ENCODE assay signal across 1 cellular context in the genomic region with DNA sequence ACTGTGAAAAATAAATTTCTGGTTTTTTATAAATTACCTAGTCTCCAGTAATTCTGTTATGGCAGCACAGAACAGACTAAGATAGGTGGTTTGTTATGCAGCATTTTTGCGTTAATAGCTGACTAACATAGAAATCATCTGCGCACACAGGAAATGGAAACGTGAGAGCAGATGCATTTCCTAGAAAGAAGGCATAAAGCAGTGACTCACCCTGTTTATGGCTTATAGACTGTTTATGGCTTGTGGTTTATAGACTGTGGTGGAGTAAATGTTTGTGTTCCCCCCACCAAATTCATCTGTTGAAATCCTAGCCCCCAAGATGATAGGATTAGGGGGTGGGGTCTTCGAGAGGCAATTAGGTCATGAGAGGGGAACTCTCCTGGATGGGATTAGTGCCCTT.
TF ChIP-seq lines count a peak whose summit lies in the region.

No MANE protein-coding gene starts in this region.

TF ChIP-seq in HEK293, 187 proteins besides CTCF, POLR2A, EP300 and RAD21 (continued from another document and continues in another):
- 0 out of 2 replicates have a peak, but pooled peaks have one; percentile 26 for TF ChIP-seq TSHZ1 (tag by site-specific recombination; IDR thresholded peaks at IDR 0.05; ENCODE audit: borderline replicate concordance)
- no peak for TF ChIP-seq ZNF354C (tag by site-specific recombination; IDR thresholded peaks at IDR 0.05; ENCODE audit: borderline replicate concordance, low read depth)
- peak; percentile 76 for TF ChIP-seq SP7 (tag by site-specific recombination; IDR thresholded peaks at IDR 0.05)
- TF ChIP-seq ZNF791 (tag by site-specific recombination; IDR thresholded peaks at IDR 0.05) = no peak
- peak; percentile 37; the same call in 1 of the 2 replicates for TF ChIP-seq ZNF24 (tag by site-specific recombination; IDR thresholded peaks at IDR 0.05)
- peak; percentile 49; the same call in 1 of the 2 replicates for TF ChIP-seq ZNF660 (tag by site-specific recombination; IDR thresholded peaks at IDR 0.05)
- no peak for TF ChIP-seq ZFHX2 (tag by site-specific recombination; conservative IDR thresholded peaks at IDR 0.05)
- TF ChIP-seq ZNF621 (tag by site-specific recombination; IDR thresholded peaks at IDR 0.05) = no peak
- TF ChIP-seq ZNF837 (tag by site-specific recombination; IDR thresholded peaks at IDR 0.05) = no peak
- no peak for TF ChIP-seq ZBTB26 (tag by site-specific recombination; optimal IDR thresholded peaks at IDR 0.05)
- peak; percentile 99 for TF ChIP-seq ZNF398 (tag by site-specific recombination; IDR thresholded peaks at IDR 0.05)
- peak; percentile 21; the same call in 1 of the 2 replicates for TF ChIP-seq OSR2 (tag by site-specific recombination; IDR thresholded peaks at IDR 0.05)
- no peak for TF ChIP-seq ZNF214 (tag by site-specific recombination; IDR thresholded peaks at IDR 0.05; ENCODE audit: borderline replicate concordance)
- peak; percentile 59 for TF ChIP-seq PATZ1 (tag by site-specific recombination; IDR thresholded peaks at IDR 0.05)
- no peak for TF ChIP-seq ZNF274 (IDR thresholded peaks at IDR 0.05; ENCODE audit: low read length)
- TF ChIP-seq ZNF274 (tag by site-specific recombination; IDR thresholded peaks at IDR 0.05; ENCODE audit: borderline replicate concordance) = no peak
- TF ChIP-seq ZNF37A (tag by site-specific recombination; IDR thresholded peaks at IDR 0.05) = peak; percentile 24; the same call in 1 of the 2 replicates
- TF ChIP-seq INSM2 (tag by site-specific recombination; IDR thresholded peaks at IDR 0.05) = peak; percentile 67; the same call in 1 of the 2 replicates
- TF ChIP-seq, protein P1, sequence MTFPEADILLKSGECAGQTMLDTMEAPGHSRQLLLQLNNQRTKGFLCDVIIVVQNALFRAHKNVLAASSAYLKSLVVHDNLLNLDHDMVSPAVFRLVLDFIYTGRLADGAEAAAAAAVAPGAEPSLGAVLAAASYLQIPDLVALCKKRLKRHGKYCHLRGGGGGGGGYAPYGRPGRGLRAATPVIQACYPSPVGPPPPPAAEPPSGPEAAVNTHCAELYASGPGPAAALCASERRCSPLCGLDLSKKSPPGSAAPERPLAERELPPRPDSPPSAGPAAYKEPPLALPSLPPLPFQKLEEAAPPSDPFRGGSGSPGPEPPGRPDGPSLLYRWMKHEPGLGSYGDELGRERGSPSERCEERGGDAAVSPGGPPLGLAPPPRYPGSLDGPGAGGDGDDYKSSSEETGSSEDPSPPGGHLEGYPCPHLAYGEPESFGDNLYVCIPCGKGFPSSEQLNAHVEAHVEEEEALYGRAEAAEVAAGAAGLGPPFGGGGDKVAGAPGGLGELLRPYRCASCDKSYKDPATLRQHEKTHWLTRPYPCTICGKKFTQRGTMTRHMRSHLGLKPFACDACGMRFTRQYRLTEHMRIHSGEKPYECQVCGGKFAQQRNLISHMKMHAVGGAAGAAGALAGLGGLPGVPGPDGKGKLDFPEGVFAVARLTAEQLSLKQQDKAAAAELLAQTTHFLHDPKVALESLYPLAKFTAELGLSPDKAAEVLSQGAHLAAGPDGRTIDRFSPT (tag by site-specific recombination; IDR thresholded peaks at IDR 0.05) = peak; percentile 87; the same call in 1 of the 2 replicates
- TF ChIP-seq, protein P2, sequence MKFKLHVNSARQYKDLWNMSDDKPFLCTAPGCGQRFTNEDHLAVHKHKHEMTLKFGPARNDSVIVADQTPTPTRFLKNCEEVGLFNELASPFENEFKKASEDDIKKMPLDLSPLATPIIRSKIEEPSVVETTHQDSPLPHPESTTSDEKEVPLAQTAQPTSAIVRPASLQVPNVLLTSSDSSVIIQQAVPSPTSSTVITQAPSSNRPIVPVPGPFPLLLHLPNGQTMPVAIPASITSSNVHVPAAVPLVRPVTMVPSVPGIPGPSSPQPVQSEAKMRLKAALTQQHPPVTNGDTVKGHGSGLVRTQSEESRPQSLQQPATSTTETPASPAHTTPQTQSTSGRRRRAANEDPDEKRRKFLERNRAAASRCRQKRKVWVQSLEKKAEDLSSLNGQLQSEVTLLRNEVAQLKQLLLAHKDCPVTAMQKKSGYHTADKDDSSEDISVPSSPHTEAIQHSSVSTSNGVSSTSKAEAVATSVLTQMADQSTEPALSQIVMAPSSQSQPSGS (tag by site-specific recombination; IDR thresholded peaks at IDR 0.05; ENCODE audit: low read depth) = no peak
- TF ChIP-seq HOXD13 (CRISPR knock-in tag; IDR thresholded peaks at IDR 0.05; ENCODE audit: borderline replicate concordance) = no peak
- peak; percentile 86 for TF ChIP-seq ZNF184 (tag by site-specific recombination; IDR thresholded peaks at IDR 0.05)
- no peak for TF ChIP-seq ZNF175 (tag by site-specific recombination; IDR thresholded peaks at IDR 0.05)
- TF ChIP-seq ZNF394 (tag by site-specific recombination; IDR thresholded peaks at IDR 0.05; ENCODE audit: borderline replicate concordance) = peak; percentile 52
- TF ChIP-seq, protein P3, sequence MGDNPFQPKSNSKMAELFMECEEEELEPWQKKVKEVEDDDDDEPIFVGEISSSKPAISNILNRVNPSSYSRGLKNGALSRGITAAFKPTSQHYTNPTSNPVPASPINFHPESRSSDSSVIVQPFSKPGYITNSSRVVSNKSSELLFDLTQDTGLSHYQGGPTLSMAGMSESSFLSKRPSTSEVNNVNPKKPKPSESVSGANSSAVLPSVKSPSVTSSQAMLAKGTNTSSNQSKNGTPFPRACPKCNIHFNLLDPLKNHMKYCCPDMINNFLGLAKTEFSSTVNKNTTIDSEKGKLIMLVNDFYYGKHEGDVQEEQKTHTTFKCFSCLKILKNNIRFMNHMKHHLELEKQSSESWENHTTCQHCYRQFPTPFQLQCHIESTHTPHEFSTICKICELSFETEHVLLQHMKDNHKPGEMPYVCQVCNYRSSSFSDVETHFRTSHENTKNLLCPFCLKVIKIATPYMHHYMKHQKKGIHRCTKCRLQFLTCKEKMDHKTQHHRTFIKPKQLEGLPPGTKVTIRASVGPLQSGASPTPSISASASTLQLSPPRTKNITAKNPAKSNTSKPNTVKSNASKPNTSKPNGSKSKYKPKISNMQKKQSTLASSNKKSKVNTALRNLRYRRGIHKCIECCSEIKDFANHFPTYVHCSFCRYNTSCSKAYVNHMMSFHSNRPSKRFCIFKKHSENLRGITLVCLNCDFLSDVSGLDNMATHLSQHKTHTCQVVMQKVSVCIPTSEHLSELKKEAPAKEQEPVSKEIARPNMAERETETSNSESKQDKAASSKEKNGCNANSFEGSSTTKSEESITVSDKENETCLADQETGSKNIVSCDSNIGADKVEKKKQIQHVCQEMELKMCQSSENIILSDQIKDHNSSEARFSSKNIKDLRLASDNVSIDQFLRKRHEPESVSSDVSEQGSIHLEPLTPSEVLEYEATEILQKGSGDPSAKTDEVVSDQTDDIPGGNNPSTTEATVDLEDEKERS (tag by site-specific recombination; IDR thresholded peaks at IDR 0.05) = 0 out of 2 replicates have a peak, but pooled peaks have one; percentile 9
- peak; percentile 93 for TF ChIP-seq SETDB1 (IDR thresholded peaks at IDR 0.05; ENCODE audit: insufficient read length, low read length)
- TF ChIP-seq ZNF169 (tag by site-specific recombination; IDR thresholded peaks at IDR 0.05) = 0 out of 2 replicates have a peak, but pooled peaks have one; percentile 22
- no peak for TF ChIP-seq ZNF521 (tag by site-specific recombination; IDR thresholded peaks at IDR 0.05)
- peak; percentile 25; the same call in 1 of the 2 replicates for TF ChIP-seq SP2 (tag by site-specific recombination; IDR thresholded peaks at IDR 0.05)
- 0 out of 2 replicates have a peak, but pooled peaks have one; percentile 28 for TF ChIP-seq ZBTB17 (tag by site-specific recombination; IDR thresholded peaks at IDR 0.05)
- TF ChIP-seq BCL6B (tag by site-specific recombination; IDR thresholded peaks at IDR 0.05) = peak; percentile 100
- peak; percentile 50; the same call in 1 of the 2 replicates for TF ChIP-seq KLF8 (tag by site-specific recombination; IDR thresholded peaks at IDR 0.05)
- TF ChIP-seq ZNF623 (tag by site-specific recombination; IDR thresholded peaks at IDR 0.05) = 0 out of 2 replicates have a peak, but pooled peaks have one; percentile 12
- TF ChIP-seq, protein P4, sequence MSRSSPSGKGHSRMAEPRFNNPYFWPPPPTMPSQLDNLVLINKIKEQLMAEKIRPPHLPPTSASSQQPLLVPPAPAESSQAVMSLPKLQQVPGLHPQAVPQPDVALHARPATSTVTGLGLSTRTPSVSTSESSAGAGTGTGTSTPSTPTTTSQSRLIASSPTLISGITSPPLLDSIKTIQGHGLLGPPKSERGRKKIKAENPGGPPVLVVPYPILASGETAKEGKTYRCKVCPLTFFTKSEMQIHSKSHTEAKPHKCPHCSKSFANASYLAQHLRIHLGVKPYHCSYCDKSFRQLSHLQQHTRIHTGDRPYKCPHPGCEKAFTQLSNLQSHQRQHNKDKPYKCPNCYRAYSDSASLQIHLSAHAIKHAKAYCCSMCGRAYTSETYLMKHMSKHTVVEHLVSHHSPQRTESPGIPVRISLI (tag by site-specific recombination; IDR thresholded peaks at IDR 0.05) = peak; percentile 67; the same call in 1 of the 2 replicates
- peak; percentile 99 for TF ChIP-seq RBAK (tag by site-specific recombination; IDR thresholded peaks at IDR 0.05)
